In the genomic region with DNA sequence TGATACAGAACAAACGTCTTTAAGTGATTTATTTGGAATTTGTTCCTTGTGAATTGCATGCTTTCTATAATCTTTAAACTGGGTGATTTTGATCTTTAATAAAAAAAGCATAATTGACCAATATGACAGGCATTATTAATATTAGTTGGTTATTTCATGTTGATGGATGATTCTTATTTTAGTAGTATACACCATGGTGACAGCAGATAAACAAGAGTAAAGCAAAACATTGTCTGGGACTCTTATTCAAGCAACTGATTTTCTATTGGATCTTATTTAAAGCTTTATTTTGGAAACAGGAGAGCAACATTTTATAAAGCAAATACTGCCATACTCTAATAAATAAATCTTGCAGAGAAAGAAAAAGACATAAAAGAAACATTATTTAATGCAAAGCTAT, we compare ENCODE assay signal across 22 cellular contexts.
DNase-seq lines count a peak whose midpoint lies in the region; ATAC-seq and TF ChIP-seq lines count a peak whose summit lies in the region.
"Had no signal": no experiment of that assay in that cellular context is flagged by ENCODE, and none has a peak within 500 bp of the region (broad histone marks: within the 10 kb centered on the region; RNA-seq: fewer than 3 reads in every experiment).

No MANE protein-coding gene starts in this region.

- ATAC-seq in Right ventricle myocardium superior (ENCODE audit: poor library complexity) (peak; percentile 66), right cardiac atrium (no peak), left ventricle myocardium superior (peak; percentile 68), Right ventricle myocardium inferior (no peak)
- ATAC-seq: A549, GM12878 had no signal

- H3K4me2 ChIP-seq in smooth muscle cell, result no peak overlapping the region
- H3K4me2 ChIP-seq: A549 had no signal

- H3K4me3 ChIP-seq in right cardiac atrium (ENCODE audit: low read length), result no peak overlapping the region
- H3K4me3 ChIP-seq in smooth muscle cell, result no peak overlapping the region
- H3K4me3 ChIP-seq: A549; BLaER1 treated with 17β-estradiol and CSF1 and Interleukin-3, amounts not matched to agents 10 nM and 100 nM; GM12878; GM23248 had no signal

- no peaks in the 10 kb centered on the region for H3K36me3 ChIP-seq in smooth muscle cell (ENCODE audit: low read depth)
- H3K36me3 ChIP-seq: BE2C; BLaER1 treated with 17β-estradiol and CSF1 and Interleukin-3, amounts not matched to agents 10 nM and 100 nM had no signal

- DNase-seq in Right ventricle myocardium superior (no peak), right cardiac atrium (no peak), left ventricle myocardium superior (no peak), Right ventricle myocardium inferior (ENCODE audit: missing footprints) (no peak), smooth muscle cell (lab: John Stamatoyannopoulos, UW; ENCODE audit: unreplicated experiment) (no peak), cerebellar cortex (ENCODE audit: low spot score) (no peak)
- DNase-seq: 8988T; ACHN; AML-193; BE2C; CD4-positive, alpha-beta T cell; CD8-positive, alpha-beta memory T cell; DMS 273 treated with DMSO at 0.1 percent for 48 hours; DMS79; EL; GDM1; H7; HCEC 1CT had no signal

- H3K9me3 ChIP-seq in right cardiac atrium (ENCODE audit: control insufficient read depth, low read length), result no peaks in the 10 kb centered on the region
- H3K9me3 ChIP-seq in smooth muscle cell (replicated peaks; ENCODE audit: low read depth), result no peaks in the 10 kb centered on the region
- H3K9me3 ChIP-seq: A549; BE2C; BLaER1 treated with 17β-estradiol and CSF1 and Interleukin-3, amounts not matched to agents 10 nM and 100 nM had no signal

- H3K27me3 ChIP-seq in right cardiac atrium (ENCODE audit: control insufficient read depth, insufficient read depth) (no peaks in the 10 kb centered on the region), smooth muscle cell (ENCODE audit: low read depth) (no peaks in the 10 kb centered on the region)
- H3K27me3 ChIP-seq: BE2C; BLaER1 treated with 17β-estradiol and CSF1 and Interleukin-3, amounts not matched to agents 10 nM and 100 nM had no signal

- TF ChIP-seq CTCF in smooth muscle cell (IDR thresholded peaks at IDR 0.05; ENCODE audit: borderline replicate concordance, insufficient read depth, poor library complexity, severe bottlenecking), result no peak

- intact Hi-C loops in Right ventricle myocardium superior (cut with DNase I), result no loop called here
- intact Hi-C loops in right cardiac atrium (cut with DNase I), result no loop called here
- intact Hi-C loops in left ventricle myocardium superior (cut with micrococcal nuclease), result no loop called here
- intact Hi-C loops in Right ventricle myocardium inferior (cut with DNase I), result loop anchor here (10.0 kb wide), 1 partner anchor 283 kb away; no protein-coding TSS in a partner anchor

- H3F3A ChIP-seq in smooth muscle cell (ENCODE audit: low read depth), result no peaks in the 10 kb centered on the region

- no peaks in the 10 kb centered on the region for H3K79me2 ChIP-seq in smooth muscle cell (ENCODE audit: low read depth)

- peak overlapping the region; percentile 3 for H2AFZ ChIP-seq in smooth muscle cell (ENCODE audit: low read depth)
- H2AFZ ChIP-seq: GM23248 had no signal

- no peak overlapping the region for H3K27ac ChIP-seq in right cardiac atrium (ENCODE audit: low read length)
- H3K27ac ChIP-seq in smooth muscle cell (ENCODE audit: low read depth), result no peak overlapping the region
- H3K27ac ChIP-seq: A549; BLaER1 treated with 17β-estradiol and CSF1 and Interleukin-3, amounts not matched to agents 10 nM and 100 nM; GM23248 had no signal

- H3K4me1 ChIP-seq in right cardiac atrium (ENCODE audit: control insufficient read depth, insufficient read depth, low read length) (no peaks in the 10 kb centered on the region), smooth muscle cell (ENCODE audit: low read depth) (no peaks in the 10 kb centered on the region)
- H3K4me1 ChIP-seq: A549, BE2C had no signal

- WGBS in right cardiac atrium, result 33% methylated on average over 1 of the region's 1 CpG
- WGBS in smooth muscle cell (ENCODE audit: low lambda C conversion rate), result 58% methylated on average over 1 of the region's 1 CpG

- no peak overlapping the region for H3K9ac ChIP-seq in smooth muscle cell (ENCODE audit: low read depth)
- H3K9ac ChIP-seq: BLaER1 treated with 17β-estradiol and CSF1 and Interleukin-3, amounts not matched to agents 10 nM and 100 nM; GM23248 had no signal

- H4K20me1 ChIP-seq in smooth muscle cell (ENCODE audit: low read depth), result no peaks in the 10 kb centered on the region
- H4K20me1 ChIP-seq: BLaER1 treated with 17β-estradiol and CSF1 and Interleukin-3, amounts not matched to agents 10 nM and 100 nM had no signal

Comparison
In these comparisons a context has a peak if more than half of its experiments do, and no peak if none do; other contexts are left out.
1. ATAC-seq: peak in Right ventricle myocardium superior (single experiment) and left ventricle myocardium superior (single experiment); none in right cardiac atrium (0 of 2) and Right ventricle myocardium inferior (single experiment).